Comparison of ENCODE assay signal across 1 cellular context in genomic region chr18:9070212-9070611, GRCh38.
A peak's percentile ranks its signal among the peaks of the same experiment; 100 is the strongest.
TF ChIP-seq lines count a peak whose summit lies in the region.

No MANE protein-coding gene starts in this region.

TF ChIP-seq in K562, 482 proteins besides CTCF, POLR2A, EP300 and RAD21:
- TF ChIP-seq STAG1 (CRISPR knock-in tag; IDR thresholded peaks at IDR 0.05; ENCODE audit: borderline replicate concordance) (0 out of 2 replicates have a peak, but pooled peaks have one; percentile 17), PTBP1 (IDR thresholded peaks at IDR 0.05; ENCODE audit: low read depth, low read length) (no peak), ZNF124 (CRISPR knock-in tag; IDR thresholded peaks at IDR 0.05) (no peak), ZNF121 (CRISPR knock-in tag; conservative IDR thresholded peaks at IDR 0.05) (peak; percentile 31; the same call in 1 of the 2 replicates), GTF2F1 (IDR thresholded peaks at IDR 0.05; ENCODE audit: low read depth, low read length) (no peak)
